1 cellular context compared by ENCODE assay signal in genomic region chr17:42135664-42136653, GRCh38.
TF ChIP-seq lines count a peak whose summit lies in the region.

No MANE protein-coding gene starts in this region.

TF ChIP-seq in HepG2, 621 proteins besides CTCF, POLR2A, EP300 and RAD21 (continues in another document):
- peak; percentile 84 for TF ChIP-seq TFE3 (CRISPR knock-in tag; IDR thresholded peaks at IDR 0.05)
- TF ChIP-seq TARDBP (CRISPR knock-in tag; IDR thresholded peaks at IDR 0.05) = peak; percentile 45; the same call in 1 of the 2 replicates
- TF ChIP-seq, protein P1, sequence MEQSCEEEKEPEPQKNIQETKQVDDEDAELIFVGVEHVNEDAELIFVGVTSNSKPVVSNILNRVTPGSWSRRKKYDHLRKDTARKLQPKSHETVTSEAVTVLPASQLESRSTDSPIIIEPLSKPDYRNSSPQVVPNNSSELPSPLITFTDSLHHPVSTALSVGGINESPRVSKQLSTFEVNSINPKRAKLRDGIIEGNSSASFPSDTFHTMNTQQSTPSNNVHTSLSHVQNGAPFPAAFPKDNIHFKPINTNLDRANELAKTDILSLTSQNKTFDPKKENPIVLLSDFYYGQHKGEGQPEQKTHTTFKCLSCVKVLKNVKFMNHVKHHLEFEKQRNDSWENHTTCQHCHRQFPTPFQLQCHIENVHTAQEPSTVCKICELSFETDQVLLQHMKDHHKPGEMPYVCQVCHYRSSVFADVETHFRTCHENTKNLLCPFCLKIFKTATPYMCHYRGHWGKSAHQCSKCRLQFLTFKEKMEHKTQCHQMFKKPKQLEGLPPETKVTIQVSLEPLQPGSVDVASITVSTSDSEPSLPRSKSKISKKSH (CRISPR knock-in tag; IDR thresholded peaks at IDR 0.05; ENCODE audit: borderline replicate concordance) = no peak
- peak; percentile 67; the same call in 1 of the 2 replicates for TF ChIP-seq ZNF747 (CRISPR knock-in tag; IDR thresholded peaks at IDR 0.05; ENCODE audit: borderline replicate concordance)
- no peak for TF ChIP-seq CREB1 (IDR thresholded peaks at IDR 0.05)
- TF ChIP-seq CREB1 (CRISPR knock-in tag; IDR thresholded peaks at IDR 0.05) = peak; percentile 55; the same call in 1 of the 2 replicates
- no peak for TF ChIP-seq ZFP90 (CRISPR knock-in tag; IDR thresholded peaks at IDR 0.05; ENCODE audit: borderline replicate concordance)
- peak; percentile 67; the same call in 1 of the 2 replicates for TF ChIP-seq RXRA (CRISPR knock-in tag; IDR thresholded peaks at IDR 0.05)
- TF ChIP-seq ZNF607 (CRISPR knock-in tag; IDR thresholded peaks at IDR 0.05; ENCODE audit: borderline replicate concordance) = peak; percentile 77; the same call in 1 of the 2 replicates
- TF ChIP-seq ZFP82 (CRISPR knock-in tag; IDR thresholded peaks at IDR 0.05; ENCODE audit: borderline replicate concordance) = 0 out of 2 replicates have a peak, but pooled peaks have one; percentile 31
- 0 out of 2 replicates have a peak, but pooled peaks have one; percentile 36 for TF ChIP-seq ZNF691 (CRISPR knock-in tag; IDR thresholded peaks at IDR 0.05; ENCODE audit: borderline replicate concordance, low read depth)
- peak; percentile 69; the same call in 1 of the 2 replicates for TF ChIP-seq AHDC1 (CRISPR knock-in tag; IDR thresholded peaks at IDR 0.05; ENCODE audit: borderline replicate concordance)
- 0 out of 2 replicates have a peak, but pooled peaks have one; percentile 32 for TF ChIP-seq MIER3 (CRISPR knock-in tag; IDR thresholded peaks at IDR 0.05; ENCODE audit: borderline replicate concordance)
- TF ChIP-seq ZNF142 (CRISPR knock-in tag; IDR thresholded peaks at IDR 0.05) = no peak
- no peak for TF ChIP-seq FOXA1 (IDR thresholded peaks at IDR 0.05)
- TF ChIP-seq FOXA1 (CRISPR knock-in tag; IDR thresholded peaks at IDR 0.05) = peak; percentile 83
- TF ChIP-seq MNT (IDR thresholded peaks at IDR 0.05) = 0 out of 2 replicates have a peak, but pooled peaks have one; percentile 14
- peak; percentile 79; the same call in 1 of the 2 replicates for TF ChIP-seq SNAPC2 (CRISPR knock-in tag; IDR thresholded peaks at IDR 0.05)
- no peak for TF ChIP-seq ZNF619 (CRISPR knock-in tag; IDR thresholded peaks at IDR 0.05)
- peak; percentile 40; the same call in 1 of the 2 replicates for TF ChIP-seq GFI1 (CRISPR knock-in tag; IDR thresholded peaks at IDR 0.05; ENCODE audit: borderline replicate concordance)
- TF ChIP-seq ZNF569 (CRISPR knock-in tag; IDR thresholded peaks at IDR 0.05; ENCODE audit: borderline replicate concordance) = no peak
- TF ChIP-seq, protein P2, sequence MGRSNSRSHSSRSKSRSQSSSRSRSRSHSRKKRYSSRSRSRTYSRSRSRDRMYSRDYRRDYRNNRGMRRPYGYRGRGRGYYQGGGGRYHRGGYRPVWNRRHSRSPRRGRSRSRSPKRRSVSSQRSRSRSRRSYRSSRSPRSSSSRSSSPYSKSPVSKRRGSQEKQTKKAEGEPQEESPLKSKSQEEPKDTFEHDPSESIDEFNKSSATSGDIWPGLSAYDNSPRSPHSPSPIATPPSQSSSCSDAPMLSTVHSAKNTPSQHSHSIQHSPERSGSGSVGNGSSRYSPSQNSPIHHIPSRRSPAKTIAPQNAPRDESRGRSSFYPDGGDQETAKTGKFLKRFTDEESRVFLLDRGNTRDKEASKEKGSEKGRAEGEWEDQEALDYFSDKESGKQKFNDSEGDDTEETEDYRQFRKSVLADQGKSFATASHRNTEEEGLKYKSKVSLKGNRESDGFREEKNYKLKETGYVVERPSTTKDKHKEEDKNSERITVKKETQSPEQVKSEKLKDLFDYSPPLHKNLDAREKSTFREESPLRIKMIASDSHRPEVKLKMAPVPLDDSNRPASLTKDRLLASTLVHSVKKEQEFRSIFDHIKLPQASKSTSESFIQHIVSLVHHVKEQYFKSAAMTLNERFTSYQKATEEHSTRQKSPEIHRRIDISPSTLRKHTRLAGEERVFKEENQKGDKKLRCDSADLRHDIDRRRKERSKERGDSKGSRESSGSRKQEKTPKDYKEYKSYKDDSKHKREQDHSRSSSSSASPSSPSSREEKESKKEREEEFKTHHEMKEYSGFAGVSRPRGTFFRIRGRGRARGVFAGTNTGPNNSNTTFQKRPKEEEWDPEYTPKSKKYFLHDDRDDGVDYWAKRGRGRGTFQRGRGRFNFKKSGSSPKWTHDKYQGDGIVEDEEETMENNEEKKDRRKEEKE (IDR thresholded peaks at IDR 0.05) = no peak
- TF ChIP-seq ZNF253 (CRISPR knock-in tag; IDR thresholded peaks at IDR 0.05; ENCODE audit: borderline replicate concordance) = no peak
- peak; percentile 68; the same call in 1 of the 2 replicates for TF ChIP-seq FOXO1 (CRISPR knock-in tag; IDR thresholded peaks at IDR 0.05)
- TF ChIP-seq ATF7 (IDR thresholded peaks at IDR 0.05) = no peak
- no peak for TF ChIP-seq ATF7 (CRISPR knock-in tag; IDR thresholded peaks at IDR 0.05)
- TF ChIP-seq ZNF501 (CRISPR knock-in tag; IDR thresholded peaks at IDR 0.05) = peak; percentile 23; the same call in 1 of the 2 replicates
- no peak for TF ChIP-seq ZNF33A (CRISPR knock-in tag; IDR thresholded peaks at IDR 0.05; ENCODE audit: borderline replicate concordance)
- no peak for TF ChIP-seq STAT5B (CRISPR knock-in tag; IDR thresholded peaks at IDR 0.05)
- TF ChIP-seq ELF1 (CRISPR knock-in tag; IDR thresholded peaks at IDR 0.05) = peak; percentile 89
- TF ChIP-seq YEATS2 (CRISPR knock-in tag; IDR thresholded peaks at IDR 0.05; ENCODE audit: borderline replicate concordance) = peak; percentile 44; the same call in 1 of the 2 replicates
- peak; percentile 63; the same call in 1 of the 3 replicates for TF ChIP-seq MXI1 (IDR thresholded peaks at IDR 0.05; ENCODE audit: borderline replicate concordance, low read depth, low read length)
- TF ChIP-seq TBP (CRISPR knock-in tag; IDR thresholded peaks at IDR 0.05) = no peak
- no peak for TF ChIP-seq TOPORS (CRISPR knock-in tag; IDR thresholded peaks at IDR 0.05)
- no peak for TF ChIP-seq FOXP1 (IDR thresholded peaks at IDR 0.05)
- TF ChIP-seq FOXP1 (CRISPR knock-in tag; IDR thresholded peaks at IDR 0.05) = peak; percentile 55; the same call in 1 of the 2 replicates
- TF ChIP-seq NR2F1 (CRISPR knock-in tag; IDR thresholded peaks at IDR 0.05) = 0 out of 4 replicates have a peak, but pooled peaks of 1 of the 2 experiments have one; percentile 16
- TF ChIP-seq HMG20B (CRISPR knock-in tag; conservative IDR thresholded peaks at IDR 0.05) = 0 out of 2 replicates have a peak, but pooled peaks have one; percentile 39
- no peak for TF ChIP-seq ZMYM2 (CRISPR knock-in tag; IDR thresholded peaks at IDR 0.05)
- 0 out of 2 replicates have a peak, but pooled peaks have one; percentile 59 for TF ChIP-seq CBFB (CRISPR knock-in tag; IDR thresholded peaks at IDR 0.05)
- peak; percentile 99 for TF ChIP-seq ETV5 (CRISPR knock-in tag; IDR thresholded peaks at IDR 0.05; ENCODE audit: borderline replicate concordance)
- 0 out of 2 replicates have a peak, but pooled peaks have one; percentile 14 for TF ChIP-seq JUND (CRISPR knock-in tag; IDR thresholded peaks at IDR 0.05)
- TF ChIP-seq KLF13 (CRISPR knock-in tag; IDR thresholded peaks at IDR 0.05) = no peak
- 0 out of 2 replicates have a peak, but pooled peaks have one; percentile 20 for TF ChIP-seq POGZ (CRISPR knock-in tag; IDR thresholded peaks at IDR 0.05)
